In genomic region chr7:105811189-105811847, GRCh38 we compare ENCODE assay signal across 1 cellular context.
A peak's percentile ranks its signal among the peaks of the same experiment; 100 is the strongest.
TF ChIP-seq lines count a peak whose summit lies in the region.

No MANE protein-coding gene starts in this region.

TF ChIP-seq in HepG2, 621 proteins besides CTCF, POLR2A, EP300 and RAD21 (continued from another document):
- TF ChIP-seq GABPA (IDR thresholded peaks at IDR 0.05; ENCODE audit: low read depth, low read length): no peak
- TF ChIP-seq GABPA (CRISPR knock-in tag; IDR thresholded peaks at IDR 0.05; ENCODE audit: low read depth): peak; percentile 73
- no peak for TF ChIP-seq SOX13 (IDR thresholded peaks at IDR 0.05)
- TF ChIP-seq SOX13 (CRISPR knock-in tag; conservative IDR thresholded peaks at IDR 0.05 in 1 of 2, IDR thresholded peaks at IDR 0.05 in 1 of 2): no peak
- TF ChIP-seq HOXA3 (CRISPR knock-in tag; IDR thresholded peaks at IDR 0.05): no peak
- no peak for TF ChIP-seq CBFB (CRISPR knock-in tag; IDR thresholded peaks at IDR 0.05)
- TF ChIP-seq ZBTB37 (CRISPR knock-in tag; IDR thresholded peaks at IDR 0.05): no peak
- TF ChIP-seq ETV5 (CRISPR knock-in tag; IDR thresholded peaks at IDR 0.05; ENCODE audit: borderline replicate concordance): peak; percentile 75; the same call in 1 of the 2 replicates
- TF ChIP-seq FOSL2 (CRISPR knock-in tag; IDR thresholded peaks at IDR 0.05): peak; percentile 31; the same call in 1 of the 2 replicates
- TF ChIP-seq HMG20A (CRISPR knock-in tag; IDR thresholded peaks at IDR 0.05; ENCODE audit: borderline replicate concordance): peak; percentile 62; the same call in 1 of the 2 replicates
- no peak for TF ChIP-seq CHD2 (IDR thresholded peaks at IDR 0.05; ENCODE audit: low read depth, low read length)
- TF ChIP-seq ZBTB38 (CRISPR knock-in tag; IDR thresholded peaks at IDR 0.05): 0 out of 2 replicates have a peak, but pooled peaks have one; percentile 7
- no peak for TF ChIP-seq MIER3 (CRISPR knock-in tag; IDR thresholded peaks at IDR 0.05; ENCODE audit: borderline replicate concordance)
- TF ChIP-seq RARA (CRISPR knock-in tag; IDR thresholded peaks at IDR 0.05): 0 out of 2 replicates have a peak, but pooled peaks have one; percentile 43
- TF ChIP-seq SALL2 (CRISPR knock-in tag; IDR thresholded peaks at IDR 0.05): no peak
- TF ChIP-seq ELF3 (CRISPR knock-in tag; IDR thresholded peaks at IDR 0.05): 0 out of 2 replicates have a peak, but pooled peaks have one; percentile 29
- TF ChIP-seq CSRNP1 (CRISPR knock-in tag; IDR thresholded peaks at IDR 0.05): no peak
- TF ChIP-seq HNF4G (IDR thresholded peaks at IDR 0.05; ENCODE audit: borderline replicate concordance, low read depth, low read length): peak; percentile 68; the same call in 1 of the 2 replicates
- TF ChIP-seq HNF4G (CRISPR knock-in tag; IDR thresholded peaks at IDR 0.05; ENCODE audit: borderline replicate concordance, low read depth): peak; percentile 36; the same call in 1 of the 2 replicates
- peak; percentile 30 for TF ChIP-seq SKI (IDR thresholded peaks at IDR 0.05; ENCODE audit: partially characterized antibody)
- TF ChIP-seq KDM2A (CRISPR knock-in tag; IDR thresholded peaks at IDR 0.05; ENCODE audit: borderline replicate concordance, low read depth): no peak
- no peak for TF ChIP-seq ZNF382 (CRISPR knock-in tag; IDR thresholded peaks at IDR 0.05; ENCODE audit: borderline replicate concordance)
- TF ChIP-seq ASH2L (IDR thresholded peaks at IDR 0.05; ENCODE audit: insufficient read length, low read depth, low read length): peak; percentile 25
- no peak for TF ChIP-seq HNRNPK (IDR thresholded peaks at IDR 0.05; ENCODE audit: low read depth, low read length, poor library complexity, severe bottlenecking)
- TF ChIP-seq ZBTB33 (CRISPR knock-in tag; IDR thresholded peaks at IDR 0.05): 0 out of 2 replicates have a peak, but pooled peaks have one; percentile 41
- TF ChIP-seq, protein P1, sequence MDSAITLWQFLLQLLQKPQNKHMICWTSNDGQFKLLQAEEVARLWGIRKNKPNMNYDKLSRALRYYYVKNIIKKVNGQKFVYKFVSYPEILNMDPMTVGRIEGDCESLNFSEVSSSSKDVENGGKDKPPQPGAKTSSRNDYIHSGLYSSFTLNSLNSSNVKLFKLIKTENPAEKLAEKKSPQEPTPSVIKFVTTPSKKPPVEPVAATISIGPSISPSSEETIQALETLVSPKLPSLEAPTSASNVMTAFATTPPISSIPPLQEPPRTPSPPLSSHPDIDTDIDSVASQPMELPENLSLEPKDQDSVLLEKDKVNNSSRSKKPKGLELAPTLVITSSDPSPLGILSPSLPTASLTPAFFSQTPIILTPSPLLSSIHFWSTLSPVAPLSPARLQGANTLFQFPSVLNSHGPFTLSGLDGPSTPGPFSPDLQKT (CRISPR knock-in tag; IDR thresholded peaks at IDR 0.05; ENCODE audit: borderline replicate concordance): no peak
- TF ChIP-seq ZNF256 (CRISPR knock-in tag; conservative IDR thresholded peaks at IDR 0.05): no peak
- TF ChIP-seq, protein P2, sequence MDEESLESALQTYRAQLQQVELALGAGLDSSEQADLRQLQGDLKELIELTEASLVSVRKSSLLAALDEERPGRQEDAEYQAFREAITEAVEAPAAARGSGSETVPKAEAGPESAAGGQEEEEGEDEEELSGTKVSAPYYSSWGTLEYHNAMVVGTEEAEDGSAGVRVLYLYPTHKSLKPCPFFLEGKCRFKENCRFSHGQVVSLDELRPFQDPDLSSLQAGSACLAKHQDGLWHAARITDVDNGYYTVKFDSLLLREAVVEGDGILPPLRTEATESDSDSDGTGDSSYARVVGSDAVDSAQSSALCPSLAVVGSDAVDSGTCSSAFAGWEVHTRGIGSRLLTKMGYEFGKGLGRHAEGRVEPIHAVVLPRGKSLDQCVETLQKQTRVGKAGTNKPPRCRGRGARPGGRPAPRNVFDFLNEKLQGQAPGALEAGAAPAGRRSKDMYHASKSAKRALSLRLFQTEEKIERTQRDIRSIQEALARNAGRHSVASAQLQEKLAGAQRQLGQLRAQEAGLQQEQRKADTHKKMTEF (CRISPR knock-in tag; IDR thresholded peaks at IDR 0.05): peak; percentile 52; the same call in 1 of the 2 replicates
- peak; percentile 25; the same call in 1 of the 2 replicates for TF ChIP-seq SOX5 (CRISPR knock-in tag; IDR thresholded peaks at IDR 0.05; ENCODE audit: borderline replicate concordance)
- TF ChIP-seq MZF1 (CRISPR knock-in tag; IDR thresholded peaks at IDR 0.05; ENCODE audit: borderline replicate concordance): no peak
- 0 out of 2 replicates have a peak, but pooled peaks have one; percentile 24 for TF ChIP-seq ZNF644 (CRISPR knock-in tag; IDR thresholded peaks at IDR 0.05; ENCODE audit: low read depth)
- TF ChIP-seq RXRB (CRISPR knock-in tag; IDR thresholded peaks at IDR 0.05; ENCODE audit: borderline replicate concordance): peak; percentile 34; the same call in 1 of the 2 replicates
- no peak for TF ChIP-seq KLF12 (CRISPR knock-in tag; IDR thresholded peaks at IDR 0.05; ENCODE audit: borderline replicate concordance)
- no peak for TF ChIP-seq HMG20B (CRISPR knock-in tag; conservative IDR thresholded peaks at IDR 0.05)
- TF ChIP-seq SALL1 (CRISPR knock-in tag; IDR thresholded peaks at IDR 0.05): peak; percentile 58
- TF ChIP-seq, protein P3, sequence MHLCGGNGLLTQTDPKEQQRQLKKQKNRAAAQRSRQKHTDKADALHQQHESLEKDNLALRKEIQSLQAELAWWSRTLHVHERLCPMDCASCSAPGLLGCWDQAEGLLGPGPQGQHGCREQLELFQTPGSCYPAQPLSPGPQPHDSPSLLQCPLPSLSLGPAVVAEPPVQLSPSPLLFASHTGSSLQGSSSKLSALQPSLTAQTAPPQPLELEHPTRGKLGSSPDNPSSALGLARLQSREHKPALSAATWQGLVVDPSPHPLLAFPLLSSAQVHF (CRISPR knock-in tag; IDR thresholded peaks at IDR 0.05): no peak
- TF ChIP-seq GATAD2A (CRISPR knock-in tag; IDR thresholded peaks at IDR 0.05): peak; percentile 61
- no peak for TF ChIP-seq POGZ (CRISPR knock-in tag; IDR thresholded peaks at IDR 0.05)
- TF ChIP-seq BCL6 (CRISPR knock-in tag; IDR thresholded peaks at IDR 0.05): peak; percentile 52; the same call in 1 of the 2 replicates
- peak; percentile 88 for TF ChIP-seq HNF4A (CRISPR knock-in tag; IDR thresholded peaks at IDR 0.05)
- no peak for TF ChIP-seq NFE2 (CRISPR knock-in tag; IDR thresholded peaks at IDR 0.05)
- TF ChIP-seq ZNF136 (CRISPR knock-in tag; IDR thresholded peaks at IDR 0.05; ENCODE audit: low read depth): no peak
- TF ChIP-seq, protein P4, sequence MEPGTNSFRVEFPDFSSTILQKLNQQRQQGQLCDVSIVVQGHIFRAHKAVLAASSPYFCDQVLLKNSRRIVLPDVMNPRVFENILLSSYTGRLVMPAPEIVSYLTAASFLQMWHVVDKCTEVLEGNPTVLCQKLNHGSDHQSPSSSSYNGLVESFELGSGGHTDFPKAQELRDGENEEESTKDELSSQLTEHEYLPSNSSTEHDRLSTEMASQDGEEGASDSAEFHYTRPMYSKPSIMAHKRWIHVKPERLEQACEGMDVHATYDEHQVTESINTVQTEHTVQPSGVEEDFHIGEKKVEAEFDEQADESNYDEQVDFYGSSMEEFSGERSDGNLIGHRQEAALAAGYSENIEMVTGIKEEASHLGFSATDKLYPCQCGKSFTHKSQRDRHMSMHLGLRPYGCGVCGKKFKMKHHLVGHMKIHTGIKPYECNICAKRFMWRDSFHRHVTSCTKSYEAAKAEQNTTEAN (CRISPR knock-in tag; conservative IDR thresholded peaks at IDR 0.05): no peak
- no peak for TF ChIP-seq ZNF546 (CRISPR knock-in tag; conservative IDR thresholded peaks at IDR 0.05)
- TF ChIP-seq ARID5B (CRISPR knock-in tag; IDR thresholded peaks at IDR 0.05): peak; percentile 77
- TF ChIP-seq HOXA5 (CRISPR knock-in tag; IDR thresholded peaks at IDR 0.05): no peak
- TF ChIP-seq GABPB1 (CRISPR knock-in tag; IDR thresholded peaks at IDR 0.05): 0 out of 2 replicates have a peak, but pooled peaks have one; percentile 20
- TF ChIP-seq PAXIP1 (CRISPR knock-in tag; conservative IDR thresholded peaks at IDR 0.05): peak; percentile 50; the same call in 1 of the 2 replicates
